Comparison of ENCODE assay signal across 22 cellular contexts in the genomic region with DNA sequence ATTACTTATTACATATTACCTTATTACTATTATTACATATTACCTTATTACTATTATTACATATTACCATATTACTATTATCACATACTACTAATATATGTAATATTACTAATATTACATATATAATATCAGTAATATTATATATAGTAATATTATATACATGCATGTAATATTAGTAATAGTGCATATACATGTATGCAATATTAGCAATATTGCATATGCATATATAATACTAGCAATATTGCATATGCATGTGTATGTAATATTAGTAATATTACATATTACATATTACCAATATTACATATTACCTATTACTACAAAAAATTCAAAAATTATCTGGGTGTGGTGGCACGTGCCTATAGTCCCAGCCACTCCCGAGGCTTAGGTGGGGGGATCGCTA. TPM values are rescaled to one million over a fixed set of nuclear protein-coding genes. Genes with fewer than 3 reads are reported as not detected.
A peak's percentile ranks its signal among the peaks of the same experiment; 100 is the strongest.
DNase-seq lines count a peak whose midpoint lies in the region; ATAC-seq, FAIRE-seq and TF ChIP-seq lines count a peak whose summit lies in the region.
"Had no signal": no experiment of that assay in that cellular context is flagged by ENCODE, and none has a peak within 500 bp of the region (broad histone marks: within the 10 kb centered on the region; RNA-seq: fewer than 3 reads in every experiment).

No MANE protein-coding gene starts in this region.

- H3K79me2 ChIP-seq in K562 (ENCODE audit: control insufficient read depth, insufficient read depth, low read length) = peaks cover 46% of the 10 kb centered on the region

- TF ChIP-seq POLR2A in K562 (conservative IDR thresholded peaks at IDR 0.05) (no peak), lower leg skin (IDR thresholded peaks at IDR 0.05) (no peak)

- no peaks in the 10 kb centered on the region for H3K27me3 ChIP-seq in K562 (ENCODE audit: control insufficient read depth in 2 of 2, insufficient read depth in 2 of 2, low read length in 2 of 2)
- H3K27me3 ChIP-seq in small intestine (ENCODE audit: control insufficient read depth in 2 of 2, insufficient read depth in 2 of 2, low read length in 2 of 2) = no peaks in the 10 kb centered on the region
- H3K27me3 ChIP-seq: BLaER1 had no signal

- H3K4me3 ChIP-seq in K562 (no peak overlapping the region), small intestine (ENCODE audit: low read depth in 1 of 2, low read length in 2 of 2) (no peak overlapping the region), lower leg skin (ENCODE audit: low read depth, poor library complexity, severe bottlenecking) (no peak overlapping the region)
- H3K4me3 ChIP-seq: BLaER1, GM23248 had no signal

- H3K4me2 ChIP-seq in K562 (ENCODE audit: insufficient read depth, low read length) = no peak overlapping the region
- H3K4me2 ChIP-seq: BLaER1 had no signal

- intact Hi-C loops in K562 (cut with micrococcal nuclease) = no loop called here
- intact Hi-C loops in lower leg skin (cut with DNase I; ENCODE audit: low total_unique reads) = no loop called here

- H3K9ac ChIP-seq in K562 (ENCODE audit: insufficient read depth in 1 of 2, low read depth in 2 of 2, low read length in 2 of 2) = no peak overlapping the region; a peak in 1 of 4 replicates
- H3K9ac ChIP-seq: BLaER1, GM23248 had no signal

- no peak overlapping the region for H2AFZ ChIP-seq in K562 (ENCODE audit: low read depth, low read length)
- H2AFZ ChIP-seq: GM23248 had no signal

- H3K9me1 ChIP-seq in K562 (ENCODE audit: control insufficient read depth, insufficient read depth, low read length) = no peaks in the 10 kb centered on the region

- no peak for TF ChIP-seq EP300 in K562 (IDR thresholded peaks at IDR 0.05; ENCODE audit: low read length)

- H3K36me3 ChIP-seq in K562 (ENCODE audit: control insufficient read depth, insufficient read depth, low read length) (peaks cover 24% of the 10 kb centered on the region; the same call in 1 of the 3 replicates), small intestine (ENCODE audit: control insufficient read depth in 2 of 2, insufficient read depth in 2 of 2, low read length in 2 of 2) (peaks cover 0 to 1% of the 10 kb centered on the region in 2 donors)

- H4K20me1 ChIP-seq in K562 (replicated peaks; ENCODE audit: control insufficient read depth, insufficient read depth, low read length) = no peaks in the 10 kb centered on the region

- CTCF ChIA-PET in K562 (lab: Yijun Ruan, JAX; ENCODE audit: low intra/inter-chr PET ratio) = no interaction called here

- TF ChIP-seq RAD21 in K562 (CRISPR knock-in tag; conservative IDR thresholded peaks at IDR 0.05 in 1 of 2, IDR thresholded peaks at IDR 0.05 in 1 of 2) = no peak

- H3K9me3 ChIP-seq in K562 (replicated peaks; ENCODE audit: control insufficient read depth, insufficient read depth, low read depth, low read length) = no peaks in the 10 kb centered on the region
- H3K9me3 ChIP-seq in small intestine (ENCODE audit: control insufficient read depth, low read depth) = no peaks in the 10 kb centered on the region
- H3K9me3 ChIP-seq: BLaER1, Caco-2 had no signal

- H3K27ac ChIP-seq in K562 (ENCODE audit: extremely low read depth, low read depth, low read length) (no peak overlapping the region), small intestine (ENCODE audit: low read depth in 1 of 2, low read length in 1 of 2) (no peak overlapping the region)
- H3K27ac ChIP-seq: BLaER1, C4-2B, GM23248 had no signal

- TF ChIP-seq CTCF in K562 (IDR thresholded peaks at IDR 0.05 in 2 of 3, conservative IDR thresholded peaks at IDR 0.05 in 1 of 3; ENCODE audit: insufficient read depth in 2 of 3, low read depth in 1 of 3, low read length in 3 of 3) (no peak), lower leg skin (IDR thresholded peaks at IDR 0.05) (no peak)

- FAIRE-seq in RCC 7860 (lab: Jason Lieb, UNC) (peak; percentile 58), K562 (lab: Jason Lieb, UNC) (no peak), frontal cortex (lab: Jason Lieb, UNC) (peak; percentile 82), small intestine (lab: Jason Lieb, UNC) (peak; percentile 53), GM19239 (lab: Jason Lieb, UNC) (no peak)
- FAIRE-seq: GM12891, GM18507, H1 had no signal

- H3K4me1 ChIP-seq in K562 (replicated peaks in 1 of 2; ENCODE audit: control insufficient read depth in 2 of 2, insufficient read depth in 2 of 2, low read length in 2 of 2) = peaks cover 0 to 5% of the 10 kb centered on the region in 2 experiments; a peak in 2 of 5 replicates
- no peaks in the 10 kb centered on the region for H3K4me1 ChIP-seq in small intestine (ENCODE audit: control insufficient read depth in 2 of 2, insufficient read depth in 1 of 2, low read depth in 1 of 2, low read length in 1 of 2)
- H3K4me1 ChIP-seq: Caco-2 had no signal

- WGBS in K562 (ENCODE audit: insufficient coverage, low coverage, missing lambda C conversion rate) = 94% methylated on average over 3 of the region's 3 CpGs
- 87 to 94% (median 91%) methylated on average over 3 of the region's 3 CpGs for WGBS in small intestine, 3 donors
- WGBS in lower leg skin, 2 donors = 93% methylated on average over 3 of the region's 3 CpGs

- no peak for ATAC-seq in K562
- ATAC-seq: CD8-positive, alpha-beta T cell had no signal

- DNase-seq in RCC 7860 (ENCODE audit: low spot score) = no peak
- DNase-seq in K562 (ENCODE audit: extremely low read depth in 1 of 4, low spot score in 3 of 4) = no peak
- DNase-seq in frontal cortex (ENCODE audit: low spot score in 2 of 2) = no peak
- DNase-seq in small intestine = no peak
- DNase-seq in lower leg skin (ENCODE audit: low spot score in 2 of 2) = no peak
- DNase-seq in occipital lobe (lab: John Stamatoyannopoulos, UW) = no peak
- DNase-seq in NCI-H82 treated with DMSO at 0.1 percent for 48 hours (lab: John Stamatoyannopoulos, UW; ENCODE audit: unreplicated experiment) = no peak
- no peak for DNase-seq in GM19239 (ENCODE audit: insufficient read length, low spot score)
- DNase-seq: Caco-2; CD4-positive, CD25-positive, alpha-beta regulatory T cell; CD8-positive, alpha-beta T cell; DMS153; DND-41; GDM1; GM23248; H7; HCEC 1CT had no signal

- POLR2A ChIA-PET in K562 (lab: Yijun Ruan, JAX) = interaction anchor here (0.8 kb wide), 1 partner anchor 11 kb away, joined by 4 read pairs; no protein-coding TSS in a partner anchor

- no TSS peak for BruUV-seq in K562 (replicated peaks; lab: Mats Ljungman, UMichigan)

- in situ Hi-C loops in K562 (cut with MboI) = no loop called here

RNA-seq across cellular contexts. Expression of a gene that starts 22.4 kb away (rescaled TPM):
- total RNA-seq in K562 (2011; cell fraction: chromatin; rRNA removed; ENCODE audit: low replicate concordance) = 30.8 and 75.5 TPM in 2 replicates
- total RNA-seq in K562 (2011; cell fraction: nucleolus; rRNA removed) = 29.5 and 33.3 TPM in 2 replicates
- 27.9 and 30.0 TPM in 2 replicates for total RNA-seq in K562 (2011; cell fraction: nucleoplasm; rRNA removed)
- total RNA-seq in K562 (2014; rRNA removed) (4.2 and 4.7 TPM in 2 replicates), K562 (2014; rRNA removed; fragmentation: Illumina TruSeq; extraction: Trizol) (3.2 and 3.6 TPM in 2 replicates), K562 (2015; rRNA removed; fragmentation: Illumina TruSeq; extraction: Trizol) (4.6 and 5.1 TPM in 2 replicates), K562 (2021) (25.5 and 26.9 TPM in 2 replicates), frontal cortex (3.3 TPM), lower leg skin (1 to 10 TPM; 4.1 to 6.8 (median 5.7) TPM), occipital lobe (5.6 TPM)
- polyA plus RNA-seq in K562 (2011; rRNA removed) (6.0 and 7.6 TPM in 2 replicates), K562 (2014; fragmentation: Illumina TruSeq; extraction: Trizol) (15.1 and 16.5 TPM in 2 replicates), K562 (2014; fragmentation: Nextera tagmentation; extraction: Ambion mirVana) (under 1 TPM; 0.66 to 0.68 TPM), K562 (2014; rRNA removed) (14.2 and 14.3 TPM in 2 replicates), small intestine (1 to 10 TPM in 2 of 3 donors, under 1 TPM in 1; 0.67 to 3.5 (median 2.4) TPM)
- polyA plus RNA-seq in K562 (2011; cell fraction: cytosol; rRNA removed) = 7.1 and 9.9 TPM in 2 replicates
- 16.4 and 26.9 TPM in 2 replicates for polyA plus RNA-seq in K562 (2011; cell fraction: nucleus; rRNA removed)
- polyA plus RNA-seq in K562 (2012) = 12.3 and 18.3 TPM in 2 replicates
- polyA minus RNA-seq in K562 (2011; rRNA and poly(A)+ RNA removed) = 4.5 and 7.0 TPM in 2 replicates
- 14.0 and 20.1 TPM in 2 replicates for polyA minus RNA-seq in K562 (2011; cell fraction: cytosol; rRNA and poly(A)+ RNA removed)
- polyA minus RNA-seq in K562 (2011; cell fraction: nucleus; rRNA and poly(A)+ RNA removed) = 8.8 and 9.9 TPM in 2 replicates

RNA-seq across cellular contexts. Expression of a gene that starts 39.4 kb away (rescaled TPM):
- 143 and 313 TPM in 2 replicates for total RNA-seq in K562 (2011; cell fraction: chromatin; rRNA removed; ENCODE audit: low replicate concordance)
- 204 and 248 TPM in 2 replicates for total RNA-seq in K562 (2011; cell fraction: nucleolus; rRNA removed)
- total RNA-seq in K562 (2011; cell fraction: nucleoplasm; rRNA removed) = 196 and 198 TPM in 2 replicates
- total RNA-seq in K562 (2014; rRNA removed) = 374 and 442 TPM in 2 replicates
- 92.4 and 108 TPM in 2 replicates for total RNA-seq in K562 (2014; rRNA removed; fragmentation: Illumina TruSeq; extraction: Trizol)
- total RNA-seq in K562 (2015; rRNA removed; fragmentation: Illumina TruSeq; extraction: Trizol) = 227 and 233 TPM in 2 replicates
- 220 and 242 TPM in 2 replicates for total RNA-seq in K562 (2021)
- polyA plus RNA-seq in K562 (2011; rRNA removed) = 298 and 334 TPM in 2 replicates
- 268 and 380 TPM in 2 replicates for polyA plus RNA-seq in K562 (2011; cell fraction: cytosol; rRNA removed)
- 1,074 and 1,365 TPM in 2 replicates for polyA plus RNA-seq in K562 (2011; cell fraction: nucleus; rRNA removed)
- polyA plus RNA-seq in K562 (2012) = 226 and 230 TPM in 2 replicates
- 188 and 265 TPM in 2 replicates for polyA plus RNA-seq in K562 (2014; fragmentation: Illumina TruSeq; extraction: Trizol)
- polyA plus RNA-seq in K562 (2014; fragmentation: Nextera tagmentation; extraction: Ambion mirVana) = 10 to 100 TPM in 1 of 2 experiments, 1 to 10 TPM in 1; 6.6 to 12.8 TPM
- polyA plus RNA-seq in K562 (2014; rRNA removed) = 481 and 538 TPM in 2 replicates
- 76.0 and 124 TPM in 2 replicates for polyA minus RNA-seq in K562 (2011; rRNA and poly(A)+ RNA removed)
- 83.3 and 94.9 TPM in 2 replicates for polyA minus RNA-seq in K562 (2011; cell fraction: cytosol; rRNA and poly(A)+ RNA removed)
- 51.0 and 68.2 TPM in 2 replicates for polyA minus RNA-seq in K562 (2011; cell fraction: nucleus; rRNA and poly(A)+ RNA removed)
- 44.0 TPM for total RNA-seq in frontal cortex
- polyA plus RNA-seq in small intestine = 100 to 1,000 TPM; 128 to 202 (median 146) TPM
- 100 to 1,000 TPM in 3 of 4 donors, 10 to 100 TPM in 1; 92.8 to 142 (median 120) TPM for total RNA-seq in lower leg skin
- 43.7 TPM for total RNA-seq in occipital lobe
